Comparison of ENCODE assay signal across 1 cellular context in the genomic region with DNA sequence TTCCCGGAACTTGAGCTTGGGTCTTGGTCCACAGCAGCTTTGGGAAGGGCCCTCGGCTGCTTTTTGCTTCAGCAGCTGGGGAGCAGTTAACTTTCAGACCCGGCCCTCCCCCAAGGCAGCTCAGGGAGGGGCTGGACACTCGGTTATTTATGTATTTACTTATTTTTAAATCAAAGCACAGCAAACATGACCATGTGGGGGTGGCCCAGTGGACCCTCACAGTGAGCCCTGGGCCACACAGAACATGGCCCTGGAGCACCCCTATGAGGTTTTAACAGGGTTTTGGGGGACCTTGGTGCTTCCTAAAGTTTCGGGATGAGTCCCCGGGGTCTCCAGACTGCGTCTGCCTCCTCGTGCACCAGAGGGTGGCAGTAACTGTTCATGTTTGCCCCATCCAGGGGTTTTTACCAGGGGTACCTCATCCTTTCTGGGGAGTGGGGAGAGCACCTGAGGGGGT.
TF ChIP-seq lines count a peak whose summit lies in the region.

No MANE protein-coding gene starts in this region.

TF ChIP-seq in HCT116, 20 proteins besides CTCF, POLR2A, EP300 and RAD21 (continued from another document):
- no peak for TF ChIP-seq ZNF274 (IDR thresholded peaks at IDR 0.05; ENCODE audit: low read depth, low read length)
- TF ChIP-seq, protein P1, sequence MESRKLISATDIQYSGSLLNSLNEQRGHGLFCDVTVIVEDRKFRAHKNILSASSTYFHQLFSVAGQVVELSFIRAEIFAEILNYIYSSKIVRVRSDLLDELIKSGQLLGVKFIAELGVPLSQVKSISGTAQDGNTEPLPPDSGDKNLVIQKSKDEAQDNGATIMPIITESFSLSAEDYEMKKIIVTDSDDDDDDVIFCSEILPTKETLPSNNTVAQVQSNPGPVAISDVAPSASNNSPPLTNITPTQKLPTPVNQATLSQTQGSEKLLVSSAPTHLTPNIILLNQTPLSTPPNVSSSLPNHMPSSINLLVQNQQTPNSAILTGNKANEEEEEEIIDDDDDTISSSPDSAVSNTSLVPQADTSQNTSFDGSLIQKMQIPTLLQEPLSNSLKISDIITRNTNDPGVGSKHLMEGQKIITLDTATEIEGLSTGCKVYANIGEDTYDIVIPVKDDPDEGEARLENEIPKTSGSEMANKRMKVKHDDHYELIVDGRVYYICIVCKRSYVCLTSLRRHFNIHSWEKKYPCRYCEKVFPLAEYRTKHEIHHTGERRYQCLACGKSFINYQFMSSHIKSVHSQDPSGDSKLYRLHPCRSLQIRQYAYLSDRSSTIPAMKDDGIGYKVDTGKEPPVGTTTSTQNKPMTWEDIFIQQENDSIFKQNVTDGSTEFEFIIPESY (IDR thresholded peaks at IDR 0.05; ENCODE audit: extremely low read depth, insufficient replicate concordance, low read length) = no peak
- TF ChIP-seq ATF3 (IDR thresholded peaks at IDR 0.05) = no peak
- TF ChIP-seq POLR2AphosphoS5 (IDR thresholded peaks at IDR 0.05; ENCODE audit: low read depth, low read length) = no peak
- TF ChIP-seq CBX3 (IDR thresholded peaks at IDR 0.05; ENCODE audit: low read depth) = no peak
- no peak for TF ChIP-seq SIN3A (IDR thresholded peaks at IDR 0.05; ENCODE audit: low read depth)
- TF ChIP-seq EZH2 (IDR thresholded peaks at IDR 0.05) = no peak
- no peak for TF ChIP-seq EZH2phosphoT487 (IDR thresholded peaks at IDR 0.05; ENCODE audit: borderline replicate concordance)
